1 cellular context compared by ENCODE assay signal in the genomic region with DNA sequence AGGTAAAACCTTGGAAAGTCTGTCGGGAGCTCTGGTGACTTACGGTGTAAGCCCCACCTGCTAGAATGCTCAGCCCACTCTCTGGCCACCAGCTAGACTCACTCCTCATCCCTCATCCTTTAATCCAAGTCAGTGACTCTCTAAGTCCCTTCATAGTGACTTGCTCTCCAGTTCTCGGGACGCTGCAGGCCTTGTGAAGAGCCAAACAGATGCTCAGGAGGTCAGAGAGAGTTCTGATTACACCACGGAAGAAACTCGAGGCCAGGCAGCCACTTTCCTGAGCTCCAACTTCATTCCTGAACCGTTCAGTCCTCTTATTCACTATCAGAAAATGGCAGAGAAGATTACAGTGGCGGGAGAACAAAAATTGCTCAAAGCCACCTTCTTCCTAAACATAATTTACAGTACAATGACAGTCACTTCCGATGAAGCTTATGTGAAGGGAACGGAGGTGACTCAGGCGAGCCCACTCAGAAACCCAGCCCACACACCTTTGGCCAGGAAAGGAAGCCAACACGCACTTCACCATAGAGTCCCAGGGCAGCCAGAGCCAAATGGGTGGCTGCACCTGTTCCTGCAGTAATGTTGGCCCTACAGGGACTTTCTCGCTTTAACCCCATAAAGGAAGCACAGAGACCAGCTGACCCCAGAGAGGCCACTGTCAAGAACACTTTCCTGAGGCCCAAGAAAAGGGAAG.
TF ChIP-seq lines count a peak whose summit lies in the region.

No MANE protein-coding gene starts in this region.

TF ChIP-seq in WTC11, 78 proteins besides CTCF, POLR2A, EP300 and RAD21 (continued from another document):
- TF ChIP-seq, protein P1, sequence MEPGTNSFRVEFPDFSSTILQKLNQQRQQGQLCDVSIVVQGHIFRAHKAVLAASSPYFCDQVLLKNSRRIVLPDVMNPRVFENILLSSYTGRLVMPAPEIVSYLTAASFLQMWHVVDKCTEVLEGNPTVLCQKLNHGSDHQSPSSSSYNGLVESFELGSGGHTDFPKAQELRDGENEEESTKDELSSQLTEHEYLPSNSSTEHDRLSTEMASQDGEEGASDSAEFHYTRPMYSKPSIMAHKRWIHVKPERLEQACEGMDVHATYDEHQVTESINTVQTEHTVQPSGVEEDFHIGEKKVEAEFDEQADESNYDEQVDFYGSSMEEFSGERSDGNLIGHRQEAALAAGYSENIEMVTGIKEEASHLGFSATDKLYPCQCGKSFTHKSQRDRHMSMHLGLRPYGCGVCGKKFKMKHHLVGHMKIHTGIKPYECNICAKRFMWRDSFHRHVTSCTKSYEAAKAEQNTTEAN (CRISPR knock-in tag; IDR thresholded peaks at IDR 0.05): no peak
- no peak for TF ChIP-seq SP1 (CRISPR knock-in tag; conservative IDR thresholded peaks at IDR 0.05)
